Comparison of ENCODE assay signal across 2 cellular contexts in the genomic region with DNA sequence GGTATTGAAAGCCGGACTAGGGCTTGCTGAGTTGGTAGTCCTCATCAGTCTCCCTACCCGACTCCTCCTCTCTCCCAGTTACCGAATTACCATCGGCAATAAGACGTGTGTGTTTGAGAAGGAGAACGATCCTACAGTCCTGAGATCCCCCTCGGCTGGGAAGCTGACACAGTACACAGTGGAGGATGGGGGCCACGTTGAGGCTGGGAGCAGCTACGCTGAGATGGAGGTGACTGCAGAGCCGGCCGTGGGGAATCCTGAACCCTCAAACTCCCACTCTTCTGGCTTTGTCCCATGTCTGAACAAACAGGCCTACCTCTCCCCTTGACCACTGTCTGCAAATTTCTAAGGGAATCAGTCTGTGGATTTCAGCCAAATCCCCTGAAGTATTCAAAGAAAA.
TF ChIP-seq lines count a peak whose summit lies in the region.

No MANE protein-coding gene starts in this region.

TF ChIP-seq in H1, 55 proteins besides CTCF, POLR2A, EP300 and RAD21:
- TF ChIP-seq CEBPB (IDR thresholded peaks at IDR 0.05; ENCODE audit: low read depth, low read length) = no peak
- TF ChIP-seq BCL11A (IDR thresholded peaks at IDR 0.05; ENCODE audit: low read depth in 2 of 2, low read length in 2 of 2) = no peak
- no peak for TF ChIP-seq SP1 (IDR thresholded peaks at IDR 0.05; ENCODE audit: low read depth, low read length)
- no peak for TF ChIP-seq RFX5 (IDR thresholded peaks at IDR 0.05; ENCODE audit: borderline replicate concordance, low read depth, low read length)
- no peak for TF ChIP-seq POLR2AphosphoS5 (IDR thresholded peaks at IDR 0.05; ENCODE audit: low read depth, low read length)

TF ChIP-seq in liver, 16 proteins besides CTCF, POLR2A, EP300 and RAD21:
- no peak for TF ChIP-seq RXRA (IDR thresholded peaks at IDR 0.05)
- no peak for TF ChIP-seq TAF1 (conservative IDR thresholded peaks at IDR 0.05)
- TF ChIP-seq, protein P1, sequence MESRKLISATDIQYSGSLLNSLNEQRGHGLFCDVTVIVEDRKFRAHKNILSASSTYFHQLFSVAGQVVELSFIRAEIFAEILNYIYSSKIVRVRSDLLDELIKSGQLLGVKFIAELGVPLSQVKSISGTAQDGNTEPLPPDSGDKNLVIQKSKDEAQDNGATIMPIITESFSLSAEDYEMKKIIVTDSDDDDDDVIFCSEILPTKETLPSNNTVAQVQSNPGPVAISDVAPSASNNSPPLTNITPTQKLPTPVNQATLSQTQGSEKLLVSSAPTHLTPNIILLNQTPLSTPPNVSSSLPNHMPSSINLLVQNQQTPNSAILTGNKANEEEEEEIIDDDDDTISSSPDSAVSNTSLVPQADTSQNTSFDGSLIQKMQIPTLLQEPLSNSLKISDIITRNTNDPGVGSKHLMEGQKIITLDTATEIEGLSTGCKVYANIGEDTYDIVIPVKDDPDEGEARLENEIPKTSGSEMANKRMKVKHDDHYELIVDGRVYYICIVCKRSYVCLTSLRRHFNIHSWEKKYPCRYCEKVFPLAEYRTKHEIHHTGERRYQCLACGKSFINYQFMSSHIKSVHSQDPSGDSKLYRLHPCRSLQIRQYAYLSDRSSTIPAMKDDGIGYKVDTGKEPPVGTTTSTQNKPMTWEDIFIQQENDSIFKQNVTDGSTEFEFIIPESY (IDR thresholded peaks at IDR 0.05) = no peak
- TF ChIP-seq FOXA1 (IDR thresholded peaks at IDR 0.05) = no peak
- TF ChIP-seq, protein P2, sequence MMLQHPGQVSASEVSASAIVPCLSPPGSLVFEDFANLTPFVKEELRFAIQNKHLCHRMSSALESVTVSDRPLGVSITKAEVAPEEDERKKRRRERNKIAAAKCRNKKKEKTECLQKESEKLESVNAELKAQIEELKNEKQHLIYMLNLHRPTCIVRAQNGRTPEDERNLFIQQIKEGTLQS (IDR thresholded peaks at IDR 0.05) = no peak
